ENCODE assay signal across 18 cellular contexts in the genomic region with DNA sequence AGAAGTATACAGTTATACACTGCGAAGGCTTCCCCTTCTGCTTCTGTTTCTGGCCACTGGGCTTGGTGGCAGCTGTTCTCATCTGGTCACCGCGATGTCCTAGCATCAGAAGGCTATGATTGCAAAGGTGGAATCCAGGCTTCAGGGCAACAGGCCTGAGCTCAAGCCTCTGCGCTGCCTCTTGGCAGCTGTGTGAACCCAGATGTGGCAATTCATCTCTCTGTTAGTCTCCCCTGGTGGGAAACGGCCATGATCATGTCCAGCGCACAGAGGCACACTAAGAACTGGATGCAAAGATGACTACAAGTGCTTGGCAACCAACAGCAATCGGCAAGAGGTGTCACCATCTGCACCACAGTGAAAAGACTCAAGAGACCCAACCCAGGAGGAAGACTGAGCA.
DNase-seq lines count a peak whose midpoint lies in the region; ATAC-seq and TF ChIP-seq lines count a peak whose summit lies in the region.
"Had no signal": no experiment of that assay in that cellular context is flagged by ENCODE, and none has a peak within 500 bp of the region (broad histone marks: within the 10 kb centered on the region; RNA-seq: fewer than 3 reads in every experiment).

No MANE protein-coding gene starts in this region.

- peak overlapping the region; percentile 15 for H3K27ac Mint-ChIP-seq in stimulated activated naive CD8-positive, alpha-beta T cell treated with anti-CD3 and anti-CD28 coated beads, Interleukin-15, Interleukin-2, amounts not matched to agents 100 ng/mL and 50 ng/mL, for 24 hours
- H3K27ac Mint-ChIP-seq in osteocyte (ENCODE audit: unreplicated experiment): no peak overlapping the region
- H3K27ac Mint-ChIP-seq: CD4-positive, alpha-beta T cell had no signal

- H3K4me1 Mint-ChIP-seq in stimulated activated naive CD8-positive, alpha-beta T cell treated with anti-CD3 and anti-CD28 coated beads, Interleukin-15, Interleukin-2, amounts not matched to agents 100 ng/mL and 50 ng/mL, for 24 hours (ENCODE audit: low read depth): peaks cover 6% of the 10 kb centered on the region
- H3K4me1 Mint-ChIP-seq in osteocyte (ENCODE audit: unreplicated experiment): no peaks in the 10 kb centered on the region

- peak; percentile 32 for ATAC-seq in Right ventricle myocardium inferior
- no peak for ATAC-seq in stimulated activated naive CD8-positive, alpha-beta T cell treated with anti-CD3 and anti-CD28 coated beads, Interleukin-15, Interleukin-2, amounts not matched to agents 100 U/mL and 50 U/mL, for 24 hours
- ATAC-seq: A549 had no signal

- intact Hi-C loops in Right ventricle myocardium inferior (cut with DNase I): no loop called here

- H3K27me3 Mint-ChIP-seq in stimulated activated naive CD8-positive, alpha-beta T cell treated with anti-CD3 and anti-CD28 coated beads, Interleukin-15, Interleukin-2, amounts not matched to agents 100 ng/mL and 50 ng/mL, for 24 hours: peaks cover 5% of the 10 kb centered on the region
- peaks cover 14% of the 10 kb centered on the region for H3K27me3 Mint-ChIP-seq in osteocyte (ENCODE audit: unreplicated experiment)

- H3K4me1 ChIP-seq in right atrium auricular region: no peaks in the 10 kb centered on the region
- H3K4me1 ChIP-seq: A549, Caco-2 had no signal

- H3K9me3 Mint-ChIP-seq in stimulated activated naive CD8-positive, alpha-beta T cell treated with anti-CD3 and anti-CD28 coated beads, Interleukin-15, Interleukin-2, amounts not matched to agents 100 ng/mL and 50 ng/mL, for 24 hours: no peaks in the 10 kb centered on the region
- H3K9me3 Mint-ChIP-seq in osteocyte (ENCODE audit: unreplicated experiment): no peaks in the 10 kb centered on the region
- H3K9me3 Mint-ChIP-seq: CD4-positive, alpha-beta T cell had no signal

- no peak overlapping the region for H3K4me3 ChIP-seq in right atrium auricular region
- H3K4me3 ChIP-seq: A549, GM23248 had no signal

- H3K27me3 ChIP-seq in right atrium auricular region: no peaks in the 10 kb centered on the region

- H3K4me3 Mint-ChIP-seq in stimulated activated naive CD8-positive, alpha-beta T cell treated with anti-CD3 and anti-CD28 coated beads, Interleukin-15, Interleukin-2, amounts not matched to agents 100 ng/mL and 50 ng/mL, for 24 hours: no peak overlapping the region
- no peak overlapping the region for H3K4me3 Mint-ChIP-seq in osteocyte (ENCODE audit: unreplicated experiment)
- H3K4me3 Mint-ChIP-seq: CD4-positive, alpha-beta T cell had no signal

- no peaks in the 10 kb centered on the region for H3K36me3 ChIP-seq in right atrium auricular region

- no peaks in the 10 kb centered on the region for H3K9me3 ChIP-seq in right atrium auricular region
- H3K9me3 ChIP-seq: A549, Caco-2 had no signal

- no peaks in the 10 kb centered on the region for H3K36me3 Mint-ChIP-seq in stimulated activated naive CD8-positive, alpha-beta T cell treated with anti-CD3 and anti-CD28 coated beads, Interleukin-15, Interleukin-2, amounts not matched to agents 100 ng/mL and 50 ng/mL, for 24 hours (ENCODE audit: low read depth)
- H3K36me3 Mint-ChIP-seq in osteocyte (ENCODE audit: unreplicated experiment): no peaks in the 10 kb centered on the region

- DNase-seq in Right ventricle myocardium inferior (ENCODE audit: missing footprints) (no peak), right atrium auricular region (ENCODE audit: low spot score) (no peak), osteocyte (ENCODE audit: extremely low spot score, unreplicated experiment) (peak; percentile 60), NCI-H69 (lab: John Stamatoyannopoulos, UW) (no peak), iPS-NIHi7 (ENCODE audit: extremely low spot score) (no peak)
- no peak for DNase-seq in stimulated activated naive CD8-positive, alpha-beta T cell treated with anti-CD3 and anti-CD28 coated beads, Interleukin-15, Interleukin-2, amounts not matched to agents 100 U/mL and 50 U/mL, for 24 hours
- DNase-seq: AML-193; Caco-2; CD4-positive, alpha-beta T cell; DMS79; GDM1; GM23248; HCEC 1CT had no signal

- H3K27ac ChIP-seq in right atrium auricular region: no peak overlapping the region
- H3K27ac ChIP-seq: 22Rv1, A549, C4-2B, GM23248, HL-60 had no signal

- no peak for TF ChIP-seq CTCF in right atrium auricular region (IDR thresholded peaks at IDR 0.05)
- TF ChIP-seq CTCF in osteocyte (IDR thresholded peaks at IDR 0.05): no peak
